ENCODE assay signal across 21 cellular contexts in the genomic region with DNA sequence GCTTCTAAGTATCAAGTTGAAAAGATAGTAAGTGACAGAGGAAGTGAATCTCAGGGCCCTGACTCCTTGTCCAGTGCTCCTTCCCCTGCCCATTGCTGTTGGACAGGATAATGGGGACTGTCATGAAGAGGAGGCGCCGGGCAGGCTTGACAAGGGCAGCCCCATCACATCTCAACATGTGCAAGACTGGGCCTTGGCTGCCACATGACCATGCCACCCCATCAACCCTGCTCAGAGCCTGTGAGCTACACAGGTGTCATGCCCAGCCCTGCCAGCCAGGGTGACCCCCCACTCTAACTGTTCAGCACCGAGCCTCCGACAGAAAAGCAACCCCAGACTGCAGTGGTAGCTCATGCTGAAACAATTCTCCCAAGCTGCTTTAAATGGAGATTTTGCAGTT.
"Had no signal": no experiment of that assay in that cellular context is flagged by ENCODE, and none has a peak within 500 bp of the region (broad histone marks: within the 10 kb centered on the region; RNA-seq: fewer than 3 reads in every experiment).

No MANE protein-coding gene starts in this region.

- H3K9ac ChIP-seq: KMS-11, SK-N-SH had no signal

- ATAC-seq: K562, Panc1, PC-3 had no signal

- H3K4me3 ChIP-seq: K562 had no signal

- H3K4me2 ChIP-seq: KMS-11, SK-N-SH had no signal

- H3K4me1 Mint-ChIP-seq: IgD-negative memory B cell had no signal

- H3K27ac Mint-ChIP-seq: IgD-negative memory B cell had no signal

- H3K9me3 ChIP-seq: SK-N-SH had no signal

- H3K9me2 ChIP-seq: SK-N-SH had no signal

- H3K4me3 Mint-ChIP-seq: IgD-negative memory B cell had no signal

- H3K27ac ChIP-seq: HL-60, KMS-11, RWPE1 had no signal

- DNase-seq: Kasumi-1, MM.1S, NCI-H1092 treated with DMSO at 0.1 percent for 48 hours, NCI-H1436, NCI-H187, NCI-H2029, NCI-H2081 treated with DMSO at 0.1 percent for 48 hours, NCI-H2171, NCI-H226, NCI-H446, NCI-H510A, NCI-H774, PC-3, SHP77, SK-N-SH had no signal
